In the genomic region with DNA sequence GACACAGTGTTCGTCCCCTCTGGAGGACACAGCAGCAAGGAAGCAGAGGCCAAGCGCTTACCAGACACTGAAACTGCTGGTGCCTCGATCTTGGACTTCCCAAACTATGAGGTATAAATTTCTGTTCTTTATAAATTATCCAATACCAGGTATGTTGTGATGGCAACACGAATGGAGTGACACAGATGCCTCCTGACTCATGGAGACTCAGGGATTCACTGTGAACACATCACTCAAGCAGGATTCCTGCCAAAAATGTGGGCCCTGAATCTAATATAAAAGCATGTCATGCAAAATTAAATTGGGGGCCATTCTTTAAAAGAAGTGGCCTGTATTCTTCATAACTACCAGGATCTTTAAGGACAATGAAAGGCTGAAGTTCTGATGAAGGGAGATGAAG, we compare ENCODE assay signal across 17 cellular contexts. TPM values are rescaled to one million over a fixed set of nuclear protein-coding genes. Genes with fewer than 3 reads are reported as not detected.
DNase-seq lines count a peak whose midpoint lies in the region; ATAC-seq and TF ChIP-seq lines count a peak whose summit lies in the region.
"Had no signal": no experiment of that assay in that cellular context is flagged by ENCODE, and none has a peak within 500 bp of the region (broad histone marks: within the 10 kb centered on the region; RNA-seq: fewer than 3 reads in every experiment).

No MANE protein-coding gene starts in this region.

- H3K4me2 ChIP-seq in osteoblast (ENCODE audit: insufficient read depth, low read length): no peak overlapping the region

- no peaks in the 10 kb centered on the region for H4K20me1 ChIP-seq in osteoblast (ENCODE audit: insufficient read depth, low read length)

- TF ChIP-seq CTCF in AG10803 (conservative IDR thresholded peaks at IDR 0.05; ENCODE audit: low read length) (no peak), HFFc6 (IDR thresholded peaks at IDR 0.05) (no peak), RWPE2 (IDR thresholded peaks at IDR 0.05; ENCODE audit: poor library complexity, severe bottlenecking) (no peak), osteoblast (IDR thresholded peaks at IDR 0.05; ENCODE audit: extremely low read depth, low read depth, low read length) (no peak)

- H3K27me3 Mint-ChIP-seq in HFFc6 (ENCODE audit: insufficient read depth): peaks cover 34% of the 10 kb centered on the region

- no peaks in the 10 kb centered on the region for H3K9me3 ChIP-seq in RWPE2 (ENCODE audit: severe bottlenecking)
- no peaks in the 10 kb centered on the region for H3K9me3 ChIP-seq in osteoblast (ENCODE audit: low read depth, low read length)
- H3K9me3 ChIP-seq: Peyer's patch had no signal

- no peaks in the 10 kb centered on the region for H3K79me2 ChIP-seq in osteoblast (ENCODE audit: insufficient read depth, low read length)

- H3K36me3 ChIP-seq in RWPE2 (ENCODE audit: low read depth): no peaks in the 10 kb centered on the region
- no peaks in the 10 kb centered on the region for H3K36me3 ChIP-seq in osteoblast (ENCODE audit: insufficient read depth, low read length)
- H3K36me3 ChIP-seq: Peyer's patch had no signal

- H3K27ac ChIP-seq in RWPE2 (ENCODE audit: poor library complexity, severe bottlenecking) (no peak overlapping the region), osteoblast (ENCODE audit: low read depth, low read length) (no peak overlapping the region)
- H3K27ac ChIP-seq: Peyer's patch had no signal

- peak; percentile 41 for DNase-seq in AG10803 (ENCODE audit: low read depth)
- peak; percentile 23 for DNase-seq in HFFc6
- DNase-seq in RWPE2 (ENCODE audit: low spot score): no peak
- peak; percentile 51 for DNase-seq in iris pigment epithelial cell (ENCODE audit: low read depth)
- DNase-seq in NCI-H748 (lab: John Stamatoyannopoulos, UW; ENCODE audit: unreplicated experiment): no peak
- DNase-seq in osteoblast (ENCODE audit: insufficient read length, low spot score, missing footprints): no peak
- DNase-seq: AML-193, Calu3, GF-D8, NCI-H1092 treated with DMSO at 0.1 percent for 48 hours, NCI-H187, NCI-H446 treated with DMSO at 0.1 percent for 48 hours, NCI-H774, Peyer's patch, SIG-M5 had no signal

- H3K4me3 ChIP-seq in AG10803 (ENCODE audit: low read length) (no peak overlapping the region), RWPE2 (ENCODE audit: severe bottlenecking) (no peak overlapping the region), osteoblast (ENCODE audit: insufficient read depth, low read length) (no peak overlapping the region)
- H3K4me3 ChIP-seq: Peyer's patch had no signal

- no peak overlapping the region for H3K27ac Mint-ChIP-seq in HFFc6

- peaks cover 5% of the 10 kb centered on the region for H3K9me3 Mint-ChIP-seq in HFFc6

- H3K4me1 Mint-ChIP-seq in HFFc6 (ENCODE audit: low read depth): peaks cover 5% of the 10 kb centered on the region

- H3K4me1 ChIP-seq in RWPE2 (ENCODE audit: insufficient read depth, poor library complexity, severe bottlenecking): peaks cover 4% of the 10 kb centered on the region
- peaks cover 12% of the 10 kb centered on the region for H3K4me1 ChIP-seq in osteoblast (ENCODE audit: insufficient read depth, low read length)
- H3K4me1 ChIP-seq: Peyer's patch had no signal

- H3K4me3 Mint-ChIP-seq in HFFc6: no peak overlapping the region

- no peak overlapping the region for H2AFZ ChIP-seq in osteoblast (ENCODE audit: low read length)

- H3K36me3 Mint-ChIP-seq in HFFc6 (ENCODE audit: low read depth): peaks cover 5% of the 10 kb centered on the region; the same call in 1 of the 2 replicates

- ATAC-seq in RWPE2 (ENCODE audit: low read depth): peak; percentile 74
- ATAC-seq in HG03135 (IDR thresholded peaks at IDR 0.05; ENCODE audit: unreplicated experiment): no peak
- ATAC-seq in GM21723 (IDR thresholded peaks at IDR 0.05; ENCODE audit: unreplicated experiment): no peak

- H3K27me3 ChIP-seq in RWPE2 (ENCODE audit: insufficient read depth, poor library complexity, severe bottlenecking): no peaks in the 10 kb centered on the region
- H3K27me3 ChIP-seq in osteoblast (ENCODE audit: insufficient read depth, low read length): no peaks in the 10 kb centered on the region
- H3K27me3 ChIP-seq: Peyer's patch had no signal

RNA-seq across cellular contexts. Expression of a gene that starts 52.5 kb away (rescaled TPM):
- total RNA-seq in HFFc6 (2021; fragmentation: NEBNext Ultra II Directional; extraction: Animal tissue kit (Norgen Biotek cat#: 25700)): under 1 TPM; 0.10 to 0.55 (median 0.21) TPM
- 16.2 and 18.1 TPM in 2 replicates for total RNA-seq in osteoblast

Comparison
In these comparisons a context has a peak if more than half of its experiments do, and no peak if none do; other contexts are left out.
1. DNase-seq: peak in AG10803 (single experiment), HFFc6 (single experiment) and iris pigment epithelial cell (single experiment); none in RWPE2 (single experiment), NCI-H748 (single experiment) and osteoblast (single experiment).
2. RNA of a gene that starts 52.5 kb away (total RNA-seq): 16.2 to 18.1 TPM in osteoblast; 0.10 to 0.55 TPM in HFFc6; every median in the first group is over 10 times any median in the second.